7 cellular contexts compared by ENCODE assay signal in genomic region chr6:157764346-157765068, GRCh38. TPM values are rescaled to one million over a fixed set of nuclear protein-coding genes. Genes with fewer than 3 reads are reported as not detected.
DNase-seq lines count a peak whose midpoint lies in the region; ATAC-seq and TF ChIP-seq lines count a peak whose summit lies in the region.

No MANE protein-coding gene starts in this region.

- H3K36me3 ChIP-seq in RWPE2 (ENCODE audit: low read depth) = no peaks in the 10 kb centered on the region
- no peaks in the 10 kb centered on the region for H3K36me3 ChIP-seq in gastroesophageal sphincter
- no peaks in the 10 kb centered on the region for H3K36me3 ChIP-seq in parathyroid adenoma (ENCODE audit: control insufficient read depth, insufficient read depth, low read length)
- H3K36me3 ChIP-seq in thoracic aorta = no peaks in the 10 kb centered on the region

- H3K9me3 ChIP-seq in RWPE2 (ENCODE audit: severe bottlenecking) = no peaks in the 10 kb centered on the region
- H3K9me3 ChIP-seq in gastroesophageal sphincter = no peaks in the 10 kb centered on the region
- H3K9me3 ChIP-seq in parathyroid adenoma (ENCODE audit: control insufficient read depth, low read length) = no peaks in the 10 kb centered on the region
- H3K9me3 ChIP-seq in thoracic aorta = no peaks in the 10 kb centered on the region

- H3K27ac ChIP-seq in RWPE2 (ENCODE audit: poor library complexity, severe bottlenecking) = peak overlapping the region; percentile 88
- peak overlapping the region in 3 of 4 donors; percentile 60 to 73 (median 70) for H3K27ac ChIP-seq in gastroesophageal sphincter
- peak overlapping the region; percentile 2 for H3K27ac ChIP-seq in parathyroid adenoma
- H3K27ac ChIP-seq in thoracic aorta = peak overlapping the region; percentile 80 to 82

- no peaks in the 10 kb centered on the region for H3K79me2 ChIP-seq in parathyroid adenoma

- DNase-seq in RWPE2 (ENCODE audit: low spot score) (peak; percentile 98), thoracic aorta (ENCODE audit: low spot score) (peak; percentile 62)
- peak; percentile 73 for DNase-seq in activated gamma-delta T cell treated with anti-CD3 and anti-CD28 coated beads, Interleukin-2, amount 50 U/mL, for 16 hours (ENCODE audit: low read depth)

- peak; percentile 50 for ATAC-seq in GM19023 (IDR thresholded peaks at IDR 0.05; ENCODE audit: unreplicated experiment)
- peak; percentile 53 for ATAC-seq in HG03135 (IDR thresholded peaks at IDR 0.05; ENCODE audit: unreplicated experiment)
- ATAC-seq in RWPE2 (ENCODE audit: low read depth) = peak; percentile 86
- peak; percentile 87 for ATAC-seq in gastroesophageal sphincter
- ATAC-seq in thoracic aorta (ENCODE audit: insufficient number of reproducible peaks, low FRiP score, low read depth) = peak; percentile 68

- H2AFZ ChIP-seq in parathyroid adenoma = no peak overlapping the region

- no peak for TF ChIP-seq POLR2A in gastroesophageal sphincter (IDR thresholded peaks at IDR 0.05)

- H3K4me1 ChIP-seq in RWPE2 (ENCODE audit: insufficient read depth, poor library complexity, severe bottlenecking) = peaks cover 52% of the 10 kb centered on the region
- H3K4me1 ChIP-seq in gastroesophageal sphincter = peaks cover 0 to 46% (median 16%) of the 10 kb centered on the region in 3 donors
- H3K4me1 ChIP-seq in parathyroid adenoma = peaks cover 5% of the 10 kb centered on the region
- H3K4me1 ChIP-seq in thoracic aorta (ENCODE audit: control insufficient read depth in 1 of 2, low read depth in 2 of 2) = peaks cover 44 to 63% of the 10 kb centered on the region in 2 donors

- no peak for TF ChIP-seq EP300 in gastroesophageal sphincter (IDR thresholded peaks at IDR 0.05)

- no peak overlapping the region for H3K4me2 ChIP-seq in parathyroid adenoma (ENCODE audit: low read length)

- no peak overlapping the region for H3K9ac ChIP-seq in parathyroid adenoma

- TF ChIP-seq CTCF in RWPE2 (IDR thresholded peaks at IDR 0.05; ENCODE audit: poor library complexity, severe bottlenecking) = no peak
- no peak for TF ChIP-seq CTCF in gastroesophageal sphincter (IDR thresholded peaks at IDR 0.05)
- TF ChIP-seq CTCF in parathyroid adenoma (IDR thresholded peaks at IDR 0.05) = no peak
- TF ChIP-seq CTCF in thoracic aorta (IDR thresholded peaks at IDR 0.05) = no peak

- H3K27me3 ChIP-seq in RWPE2 (ENCODE audit: insufficient read depth, poor library complexity, severe bottlenecking) (no peaks in the 10 kb centered on the region), gastroesophageal sphincter (no peaks in the 10 kb centered on the region), parathyroid adenoma (ENCODE audit: control insufficient read depth, insufficient read depth, low read length) (no peaks in the 10 kb centered on the region), thoracic aorta (replicated peaks; ENCODE audit: insufficient read depth) (no peaks in the 10 kb centered on the region)

- H3K4me3 ChIP-seq in RWPE2 (ENCODE audit: severe bottlenecking) (no peak overlapping the region), gastroesophageal sphincter (no peak overlapping the region), parathyroid adenoma (ENCODE audit: low read depth, low read length) (no peak overlapping the region), thoracic aorta (peak overlapping the region; percentile 19)

- WGBS in gastroesophageal sphincter (ENCODE audit: low coverage in 1 of 2), 2 donors = 11 to 17% methylated on average over 7 to 12 of the region's 12 CpGs

RNA-seq across cellular contexts. Expression of gene SNX9, which starts 58.5 kb away (rescaled TPM):
- total RNA-seq in gastroesophageal sphincter (100 to 1,000 TPM in 1 of 4 donors, 10 to 100 TPM in 3; 68.3 to 101 (median 85.0) TPM), thoracic aorta (10 to 100 TPM; 87.2 to 90.8 TPM)

Comparison
In these comparisons a context has a peak if more than half of its experiments do, and no peak if none do; other contexts are left out.
1. H3K27ac ChIP-seq: peak in every context shown above with its lines; median percentile 88 in RWPE2; 81 in thoracic aorta; 70 in gastroesophageal sphincter; 2 in parathyroid adenoma.